Comparison of ENCODE assay signal across 1 cellular context in the genomic region with DNA sequence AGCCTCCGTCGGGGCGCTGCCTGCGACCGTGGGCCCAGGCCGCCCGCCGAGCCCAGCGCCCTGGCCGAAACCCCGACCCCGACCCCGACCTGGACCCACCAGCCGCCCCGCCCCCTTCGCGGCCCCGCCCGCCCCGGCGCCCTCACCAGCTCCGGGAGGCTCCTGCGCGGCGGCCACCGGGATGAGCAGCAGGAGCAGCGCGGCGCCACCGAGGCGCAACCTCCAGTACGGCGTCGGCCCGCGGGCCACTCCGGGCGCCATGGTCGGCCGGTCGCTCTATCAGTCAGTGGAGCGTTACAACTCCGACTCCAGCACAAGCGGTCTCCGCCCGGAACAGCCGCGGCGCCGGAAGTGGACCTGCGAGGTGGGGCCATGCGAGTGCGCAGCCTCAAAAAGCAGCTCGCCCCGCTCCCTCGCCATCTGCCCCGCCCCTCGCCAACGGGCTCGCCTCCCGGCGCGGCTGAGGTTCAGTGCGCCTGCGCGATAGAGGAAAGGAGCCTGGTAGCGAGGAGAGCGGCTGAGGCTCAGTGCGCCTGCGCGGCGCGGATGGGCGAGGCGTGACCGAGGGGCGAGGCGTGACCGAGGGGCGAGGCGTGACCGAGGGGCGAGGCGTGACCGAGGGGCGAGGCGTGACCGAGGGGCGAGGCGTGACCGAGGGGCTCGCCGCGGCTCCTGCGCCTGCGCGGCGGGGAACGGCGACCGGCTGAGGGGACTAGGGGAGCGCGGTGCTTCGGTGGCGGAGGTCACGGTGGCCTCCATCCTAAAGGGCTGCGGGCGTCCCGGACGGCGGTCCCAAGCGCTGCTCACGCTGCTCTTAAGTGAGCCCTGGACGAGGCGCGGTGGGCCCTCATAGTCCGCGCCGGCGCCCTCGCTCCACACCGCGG.
TF ChIP-seq lines count a peak whose summit lies in the region.

A gene with protein sequence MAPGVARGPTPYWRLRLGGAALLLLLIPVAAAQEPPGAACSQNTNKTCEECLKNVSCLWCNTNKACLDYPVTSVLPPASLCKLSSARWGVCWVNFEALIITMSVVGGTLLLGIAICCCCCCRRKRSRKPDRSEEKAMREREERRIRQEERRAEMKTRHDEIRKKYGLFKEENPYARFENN (minus strand): TSS at position 335 of the 884 bp plus-strand sequence. CDS start 74 bp downstream, at position 261.

TF ChIP-seq in HepG2, 621 proteins besides CTCF, POLR2A, EP300 and RAD21 (continued from another document and continues in another):
- TF ChIP-seq, protein P1, sequence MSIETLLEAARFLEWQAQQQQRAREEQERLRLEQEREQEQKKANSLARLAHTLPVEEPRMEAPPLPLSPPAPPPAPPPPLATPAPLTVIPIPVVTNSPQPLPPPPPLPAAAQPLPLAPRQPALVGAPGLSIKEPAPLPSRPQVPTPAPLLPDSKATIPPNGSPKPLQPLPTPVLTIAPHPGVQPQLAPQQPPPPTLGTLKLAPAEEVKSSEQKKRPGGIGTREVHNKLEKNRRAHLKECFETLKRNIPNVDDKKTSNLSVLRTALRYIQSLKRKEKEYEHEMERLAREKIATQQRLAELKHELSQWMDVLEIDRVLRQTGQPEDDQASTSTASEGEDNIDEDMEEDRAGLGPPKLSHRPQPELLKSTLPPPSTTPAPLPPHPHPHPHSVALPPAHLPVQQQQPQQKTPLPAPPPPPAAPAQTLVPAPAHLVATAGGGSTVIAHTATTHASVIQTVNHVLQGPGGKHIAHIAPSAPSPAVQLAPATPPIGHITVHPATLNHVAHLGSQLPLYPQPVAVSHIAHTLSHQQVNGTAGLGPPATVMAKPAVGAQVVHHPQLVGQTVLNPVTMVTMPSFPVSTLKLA (IDR thresholded peaks at IDR 0.05) = peak; percentile 47
- TF ChIP-seq, protein P2, sequence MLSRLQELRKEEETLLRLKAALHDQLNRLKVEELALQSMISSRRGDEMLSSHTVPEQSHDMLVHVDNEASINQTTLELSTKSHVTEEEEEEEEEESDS (CRISPR knock-in tag; IDR thresholded peaks at IDR 0.05; ENCODE audit: borderline replicate concordance) = 0 out of 2 replicates have a peak, but pooled peaks have one; percentile 54
- TF ChIP-seq SNAPC2 (CRISPR knock-in tag; IDR thresholded peaks at IDR 0.05) (no peak), GZF1 (CRISPR knock-in tag; IDR thresholded peaks at IDR 0.05) (no peak), ZNF891 (CRISPR knock-in tag; IDR thresholded peaks at IDR 0.05) (no peak), ZZZ3 (CRISPR knock-in tag; IDR thresholded peaks at IDR 0.05; ENCODE audit: borderline replicate concordance) (no peak), ZMYM3 (CRISPR knock-in tag; IDR thresholded peaks at IDR 0.05) (no peak), RFXANK (CRISPR knock-in tag; IDR thresholded peaks at IDR 0.05) (no peak), RELA (CRISPR knock-in tag; IDR thresholded peaks at IDR 0.05) (no peak), ZSCAN21 (CRISPR knock-in tag; IDR thresholded peaks at IDR 0.05; ENCODE audit: borderline replicate concordance) (peak; percentile 86), ZNF343 (CRISPR knock-in tag; IDR thresholded peaks at IDR 0.05) (peak; percentile 60; the same call in 1 of the 2 replicates), SP2 (CRISPR knock-in tag; IDR thresholded peaks at IDR 0.05) (no peak), DNMT1 (CRISPR knock-in tag; IDR thresholded peaks at IDR 0.05) (peak; percentile 39; the same call in 1 of the 2 replicates), GTF2F1 (IDR thresholded peaks at IDR 0.05; ENCODE audit: low read length) (no peak), ZNF441 (CRISPR knock-in tag; IDR thresholded peaks at IDR 0.05; ENCODE audit: borderline replicate concordance) (peak; percentile 53; the same call in 1 of the 2 replicates), MED1 (CRISPR knock-in tag; IDR thresholded peaks at IDR 0.05) (peak; percentile 64), HNRNPL (IDR thresholded peaks at IDR 0.05; ENCODE audit: low read depth, low read length) (no peak), BRCA1 (CRISPR knock-in tag; IDR thresholded peaks at IDR 0.05) (no peak), ZSCAN22 (CRISPR knock-in tag; IDR thresholded peaks at IDR 0.05) (no peak), KLF15 (CRISPR knock-in tag; IDR thresholded peaks at IDR 0.05; ENCODE audit: borderline replicate concordance) (no peak), ZNF619 (CRISPR knock-in tag; IDR thresholded peaks at IDR 0.05) (peak; percentile 49; the same call in 1 of the 2 replicates), ZNF652 (CRISPR knock-in tag; IDR thresholded peaks at IDR 0.05; ENCODE audit: borderline replicate concordance, low read depth) (no peak), ZNF124 (CRISPR knock-in tag; IDR thresholded peaks at IDR 0.05) (no peak), NRL (CRISPR knock-in tag; IDR thresholded peaks at IDR 0.05; ENCODE audit: borderline replicate concordance) (no peak), TBP (CRISPR knock-in tag; IDR thresholded peaks at IDR 0.05) (no peak), CHD2 (IDR thresholded peaks at IDR 0.05; ENCODE audit: low read depth, low read length) (no peak), MEF2D (CRISPR knock-in tag; IDR thresholded peaks at IDR 0.05) (no peak)
- TF ChIP-seq, protein P3, sequence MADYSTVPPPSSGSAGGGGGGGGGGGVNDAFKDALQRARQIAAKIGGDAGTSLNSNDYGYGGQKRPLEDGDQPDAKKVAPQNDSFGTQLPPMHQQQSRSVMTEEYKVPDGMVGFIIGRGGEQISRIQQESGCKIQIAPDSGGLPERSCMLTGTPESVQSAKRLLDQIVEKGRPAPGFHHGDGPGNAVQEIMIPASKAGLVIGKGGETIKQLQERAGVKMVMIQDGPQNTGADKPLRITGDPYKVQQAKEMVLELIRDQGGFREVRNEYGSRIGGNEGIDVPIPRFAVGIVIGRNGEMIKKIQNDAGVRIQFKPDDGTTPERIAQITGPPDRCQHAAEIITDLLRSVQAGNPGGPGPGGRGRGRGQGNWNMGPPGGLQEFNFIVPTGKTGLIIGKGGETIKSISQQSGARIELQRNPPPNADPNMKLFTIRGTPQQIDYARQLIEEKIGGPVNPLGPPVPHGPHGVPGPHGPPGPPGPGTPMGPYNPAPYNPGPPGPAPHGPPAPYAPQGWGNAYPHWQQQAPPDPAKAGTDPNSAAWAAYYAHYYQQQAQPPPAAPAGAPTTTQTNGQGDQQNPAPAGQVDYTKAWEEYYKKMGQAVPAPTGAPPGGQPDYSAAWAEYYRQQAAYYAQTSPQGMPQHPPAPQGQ (CRISPR knock-in tag; IDR thresholded peaks at IDR 0.05; ENCODE audit: borderline replicate concordance) = no peak
- TF ChIP-seq, protein P4, sequence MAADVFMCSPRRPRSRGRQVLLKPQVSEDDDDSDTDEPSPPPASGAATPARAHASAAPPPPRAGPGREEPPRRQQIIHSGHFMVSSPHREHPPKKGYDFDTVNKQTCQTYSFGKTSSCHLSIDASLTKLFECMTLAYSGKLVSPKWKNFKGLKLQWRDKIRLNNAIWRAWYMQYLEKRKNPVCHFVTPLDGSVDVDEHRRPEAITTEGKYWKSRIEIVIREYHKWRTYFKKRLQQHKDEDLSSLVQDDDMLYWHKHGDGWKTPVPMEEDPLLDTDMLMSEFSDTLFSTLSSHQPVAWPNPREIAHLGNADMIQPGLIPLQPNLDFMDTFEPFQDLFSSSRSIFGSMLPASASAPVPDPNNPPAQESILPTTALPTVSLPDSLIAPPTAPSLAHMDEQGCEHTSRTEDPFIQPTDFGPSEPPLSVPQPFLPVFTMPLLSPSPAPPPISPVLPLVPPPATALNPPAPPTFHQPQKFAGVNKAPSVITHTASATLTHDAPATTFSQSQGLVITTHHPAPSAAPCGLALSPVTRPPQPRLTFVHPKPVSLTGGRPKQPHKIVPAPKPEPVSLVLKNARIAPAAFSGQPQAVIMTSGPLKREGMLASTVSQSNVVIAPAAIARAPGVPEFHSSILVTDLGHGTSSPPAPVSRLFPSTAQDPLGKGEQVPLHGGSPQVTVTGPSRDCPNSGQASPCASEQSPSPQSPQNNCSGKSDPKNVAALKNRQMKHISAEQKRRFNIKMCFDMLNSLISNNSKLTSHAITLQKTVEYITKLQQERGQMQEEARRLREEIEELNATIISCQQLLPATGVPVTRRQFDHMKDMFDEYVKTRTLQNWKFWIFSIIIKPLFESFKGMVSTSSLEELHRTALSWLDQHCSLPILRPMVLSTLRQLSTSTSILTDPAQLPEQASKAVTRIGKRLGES (CRISPR knock-in tag; IDR thresholded peaks at IDR 0.05; ENCODE audit: borderline replicate concordance) = no peak
- TF ChIP-seq, protein P5, sequence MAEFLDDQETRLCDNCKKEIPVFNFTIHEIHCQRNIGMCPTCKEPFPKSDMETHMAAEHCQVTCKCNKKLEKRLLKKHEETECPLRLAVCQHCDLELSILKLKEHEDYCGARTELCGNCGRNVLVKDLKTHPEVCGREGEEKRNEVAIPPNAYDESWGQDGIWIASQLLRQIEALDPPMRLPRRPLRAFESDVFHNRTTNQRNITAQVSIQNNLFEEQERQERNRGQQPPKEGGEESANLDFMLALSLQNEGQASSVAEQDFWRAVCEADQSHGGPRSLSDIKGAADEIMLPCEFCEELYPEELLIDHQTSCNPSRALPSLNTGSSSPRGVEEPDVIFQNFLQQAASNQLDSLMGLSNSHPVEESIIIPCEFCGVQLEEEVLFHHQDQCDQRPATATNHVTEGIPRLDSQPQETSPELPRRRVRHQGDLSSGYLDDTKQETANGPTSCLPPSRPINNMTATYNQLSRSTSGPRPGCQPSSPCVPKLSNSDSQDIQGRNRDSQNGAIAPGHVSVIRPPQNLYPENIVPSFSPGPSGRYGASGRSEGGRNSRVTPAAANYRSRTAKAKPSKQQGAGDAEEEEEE (CRISPR knock-in tag; IDR thresholded peaks at IDR 0.05; ENCODE audit: borderline replicate concordance) = no peak
- TF ChIP-seq, protein P6, sequence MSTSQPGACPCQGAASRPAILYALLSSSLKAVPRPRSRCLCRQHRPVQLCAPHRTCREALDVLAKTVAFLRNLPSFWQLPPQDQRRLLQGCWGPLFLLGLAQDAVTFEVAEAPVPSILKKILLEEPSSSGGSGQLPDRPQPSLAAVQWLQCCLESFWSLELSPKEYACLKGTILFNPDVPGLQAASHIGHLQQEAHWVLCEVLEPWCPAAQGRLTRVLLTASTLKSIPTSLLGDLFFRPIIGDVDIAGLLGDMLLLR (CRISPR knock-in tag; IDR thresholded peaks at IDR 0.05) = peak; percentile 29; the same call in 1 of the 2 replicates
- TF ChIP-seq, protein P7, sequence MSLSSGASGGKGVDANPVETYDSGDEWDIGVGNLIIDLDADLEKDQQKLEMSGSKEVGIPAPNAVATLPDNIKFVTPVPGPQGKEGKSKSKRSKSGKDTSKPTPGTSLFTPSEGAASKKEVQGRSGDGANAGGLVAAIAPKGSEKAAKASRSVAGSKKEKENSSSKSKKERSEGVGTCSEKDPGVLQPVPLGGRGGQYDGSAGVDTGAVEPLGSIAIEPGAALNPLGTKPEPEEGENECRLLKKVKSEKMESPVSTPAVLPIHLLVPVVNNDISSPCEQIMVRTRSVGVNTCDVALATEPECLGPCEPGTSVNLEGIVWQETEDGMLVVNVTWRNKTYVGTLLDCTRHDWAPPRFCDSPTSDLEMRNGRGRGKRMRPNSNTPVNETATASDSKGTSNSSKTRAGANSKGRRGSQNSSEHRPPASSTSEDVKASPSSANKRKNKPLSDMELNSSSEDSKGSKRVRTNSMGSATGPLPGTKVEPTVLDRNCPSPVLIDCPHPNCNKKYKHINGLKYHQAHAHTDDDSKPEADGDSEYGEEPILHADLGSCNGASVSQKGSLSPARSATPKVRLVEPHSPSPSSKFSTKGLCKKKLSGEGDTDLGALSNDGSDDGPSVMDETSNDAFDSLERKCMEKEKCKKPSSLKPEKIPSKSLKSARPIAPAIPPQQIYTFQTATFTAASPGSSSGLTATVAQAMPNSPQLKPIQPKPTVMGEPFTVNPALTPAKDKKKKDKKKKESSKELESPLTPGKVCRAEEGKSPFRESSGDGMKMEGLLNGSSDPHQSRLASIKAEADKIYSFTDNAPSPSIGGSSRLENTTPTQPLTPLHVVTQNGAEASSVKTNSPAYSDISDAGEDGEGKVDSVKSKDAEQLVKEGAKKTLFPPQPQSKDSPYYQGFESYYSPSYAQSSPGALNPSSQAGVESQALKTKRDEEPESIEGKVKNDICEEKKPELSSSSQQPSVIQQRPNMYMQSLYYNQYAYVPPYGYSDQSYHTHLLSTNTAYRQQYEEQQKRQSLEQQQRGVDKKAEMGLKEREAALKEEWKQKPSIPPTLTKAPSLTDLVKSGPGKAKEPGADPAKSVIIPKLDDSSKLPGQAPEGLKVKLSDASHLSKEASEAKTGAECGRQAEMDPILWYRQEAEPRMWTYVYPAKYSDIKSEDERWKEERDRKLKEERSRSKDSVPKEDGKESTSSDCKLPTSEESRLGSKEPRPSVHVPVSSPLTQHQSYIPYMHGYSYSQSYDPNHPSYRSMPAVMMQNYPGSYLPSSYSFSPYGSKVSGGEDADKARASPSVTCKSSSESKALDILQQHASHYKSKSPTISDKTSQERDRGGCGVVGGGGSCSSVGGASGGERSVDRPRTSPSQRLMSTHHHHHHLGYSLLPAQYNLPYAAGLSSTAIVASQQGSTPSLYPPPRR (CRISPR knock-in tag; IDR thresholded peaks at IDR 0.05; ENCODE audit: borderline replicate concordance) = no peak
- TF ChIP-seq, protein P8, sequence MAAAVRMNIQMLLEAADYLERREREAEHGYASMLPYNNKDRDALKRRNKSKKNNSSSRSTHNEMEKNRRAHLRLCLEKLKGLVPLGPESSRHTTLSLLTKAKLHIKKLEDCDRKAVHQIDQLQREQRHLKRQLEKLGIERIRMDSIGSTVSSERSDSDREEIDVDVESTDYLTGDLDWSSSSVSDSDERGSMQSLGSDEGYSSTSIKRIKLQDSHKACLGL (CRISPR knock-in tag; IDR thresholded peaks at IDR 0.05) = peak; percentile 6; the same call in 1 of the 2 replicates
- TF ChIP-seq, protein P9, sequence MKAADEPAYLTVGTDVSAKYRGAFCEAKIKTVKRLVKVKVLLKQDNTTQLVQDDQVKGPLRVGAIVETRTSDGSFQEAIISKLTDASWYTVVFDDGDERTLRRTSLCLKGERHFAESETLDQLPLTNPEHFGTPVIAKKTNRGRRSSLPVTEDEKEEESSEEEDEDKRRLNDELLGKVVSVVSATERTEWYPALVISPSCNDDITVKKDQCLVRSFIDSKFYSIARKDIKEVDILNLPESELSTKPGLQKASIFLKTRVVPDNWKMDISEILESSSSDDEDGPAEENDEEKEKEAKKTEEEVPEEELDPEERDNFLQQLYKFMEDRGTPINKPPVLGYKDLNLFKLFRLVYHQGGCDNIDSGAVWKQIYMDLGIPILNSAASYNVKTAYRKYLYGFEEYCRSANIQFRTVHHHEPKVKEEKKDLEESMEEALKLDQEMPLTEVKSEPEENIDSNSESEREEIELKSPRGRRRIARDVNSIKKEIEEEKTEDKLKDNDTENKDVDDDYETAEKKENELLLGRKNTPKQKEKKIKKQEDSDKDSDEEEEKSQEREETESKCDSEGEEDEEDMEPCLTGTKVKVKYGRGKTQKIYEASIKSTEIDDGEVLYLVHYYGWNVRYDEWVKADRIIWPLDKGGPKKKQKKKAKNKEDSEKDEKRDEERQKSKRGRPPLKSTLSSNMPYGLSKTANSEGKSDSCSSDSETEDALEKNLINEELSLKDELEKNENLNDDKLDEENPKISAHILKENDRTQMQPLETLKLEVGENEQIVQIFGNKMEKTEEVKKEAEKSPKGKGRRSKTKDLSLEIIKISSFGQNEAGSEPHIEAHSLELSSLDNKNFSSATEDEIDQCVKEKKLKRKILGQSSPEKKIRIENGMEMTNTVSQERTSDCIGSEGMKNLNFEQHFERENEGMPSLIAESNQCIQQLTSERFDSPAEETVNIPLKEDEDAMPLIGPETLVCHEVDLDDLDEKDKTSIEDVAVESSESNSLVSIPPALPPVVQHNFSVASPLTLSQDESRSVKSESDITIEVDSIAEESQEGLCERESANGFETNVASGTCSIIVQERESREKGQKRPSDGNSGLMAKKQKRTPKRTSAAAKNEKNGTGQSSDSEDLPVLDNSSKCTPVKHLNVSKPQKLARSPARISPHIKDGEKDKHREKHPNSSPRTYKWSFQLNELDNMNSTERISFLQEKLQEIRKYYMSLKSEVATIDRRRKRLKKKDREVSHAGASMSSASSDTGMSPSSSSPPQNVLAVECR (CRISPR knock-in tag; IDR thresholded peaks at IDR 0.05; ENCODE audit: borderline replicate concordance) = peak; percentile 80; the same call in 1 of the 2 replicates
